ENCODE assay signal across 8 cellular contexts in genomic region chr9:120348951-120349429, GRCh38.
DNase-seq lines count a peak whose midpoint lies in the region; ATAC-seq and TF ChIP-seq lines count a peak whose summit lies in the region.

No MANE protein-coding gene starts in this region.

- H3K27me3 ChIP-seq in HAP-1 (ENCODE audit: low read depth) (no peaks in the 10 kb centered on the region; the same call in 1 of the 2 replicates), colonic mucosa (no peaks in the 10 kb centered on the region), lung (ENCODE audit: control insufficient read depth, insufficient read depth) (no peaks in the 10 kb centered on the region), uterus (no peaks in the 10 kb centered on the region)

- no peak overlapping the region for H3K9ac ChIP-seq in colonic mucosa (ENCODE audit: low read depth in 2 of 2, low read length in 2 of 2)

- H3K36me3 ChIP-seq in HAP-1 (replicated peaks) = no peaks in the 10 kb centered on the region
- no peaks in the 10 kb centered on the region for H3K36me3 ChIP-seq in colonic mucosa
- H3K36me3 ChIP-seq in lung (ENCODE audit: control insufficient read depth in 2 of 2, insufficient read depth in 2 of 2, low read length in 2 of 2) = no peaks in the 10 kb centered on the region
- no peaks in the 10 kb centered on the region for H3K36me3 ChIP-seq in uterus

- ATAC-seq in lung (ENCODE audit: insufficient read depth, low FRiP score) = no peak

- H3K9me3 ChIP-seq in HAP-1 (no peaks in the 10 kb centered on the region), colonic mucosa (no peaks in the 10 kb centered on the region), lung (ENCODE audit: control insufficient read depth in 2 of 2, insufficient read depth in 1 of 2, low read length in 1 of 2) (no peaks in the 10 kb centered on the region), uterus (no peaks in the 10 kb centered on the region)

- WGBS in lung, 2 donors = 19 to 26% methylated on average over 16 of the region's 16 CpGs

- no peaks in the 10 kb centered on the region for H3K4me1 ChIP-seq in HAP-1
- H3K4me1 ChIP-seq in colonic mucosa = no peaks in the 10 kb centered on the region
- H3K4me1 ChIP-seq in lung (ENCODE audit: control insufficient read depth in 2 of 2, insufficient read depth in 2 of 2, low read length in 2 of 2) = no peaks in the 10 kb centered on the region
- H3K4me1 ChIP-seq in uterus = no peaks in the 10 kb centered on the region

- H3K4me3 ChIP-seq in HAP-1 (no peak overlapping the region), colonic mucosa (no peak overlapping the region), lung (no peak overlapping the region), uterus (no peak overlapping the region)

- DNase-seq in DMS53 (lab: John Stamatoyannopoulos, UW) = peak; percentile 74
- DNase-seq in HAP-1 (ENCODE audit: low spot score in 2 of 2) = peak; percentile 45 to 66
- DNase-seq in NCI-H774 (lab: John Stamatoyannopoulos, UW) = peak; percentile 45
- no peak for DNase-seq in colonic mucosa
- DNase-seq in lung (ENCODE audit: low spot score) = no peak
- no peak for DNase-seq in OCI-M2 (lab: John Stamatoyannopoulos, UW; ENCODE audit: unreplicated experiment)
- DNase-seq in uterus = no peak
- DNase-seq in activated naive CD4-positive, alpha-beta T cell (lab: John Stamatoyannopoulos, UW) = no peak

- H3K27ac ChIP-seq in colonic mucosa = no peak overlapping the region
- no peak overlapping the region for H3K27ac ChIP-seq in lung (ENCODE audit: low read depth in 1 of 2, low read length in 1 of 2)
- no peak overlapping the region for H3K27ac ChIP-seq in uterus

- no peak for TF ChIP-seq POLR2A in uterus (IDR thresholded peaks at IDR 0.05)

- intact Hi-C loops in colonic mucosa (cut with DNase I) (loop anchor here (5.0 kb wide), 1 partner anchor 387 kb away; no protein-coding TSS in a partner anchor), uterus (cut with DNase I; ENCODE audit: low total_unique reads) (no loop called here)

- in situ Hi-C loops in HAP-1 (cut with MboI; ENCODE audit: low sequenced_read_pairs) = loop anchor here (25.0 kb wide), 1 partner anchor 387 kb away; no protein-coding TSS in a partner anchor

- peak; percentile 25 for TF ChIP-seq CTCF in colonic mucosa (IDR thresholded peaks at IDR 0.05)
- TF ChIP-seq CTCF in lung (IDR thresholded peaks at IDR 0.05; ENCODE audit: control extremely low read depth, extremely low read depth) = peak; percentile 7
- TF ChIP-seq CTCF in uterus (IDR thresholded peaks at IDR 0.05) = no peak

Comparison
In these comparisons a context has a peak if more than half of its experiments do, and no peak if none do; other contexts are left out.
1. DNase-seq: peak in DMS53 (single experiment), HAP-1 (2 of 2) and NCI-H774 (single experiment); none in colonic mucosa (single experiment), lung (single experiment), OCI-M2 (single experiment), uterus (0 of 2) and activated naive CD4-positive, alpha-beta T cell (0 of 4).
2. CTCF ChIP-seq: peak in colonic mucosa (single experiment) and lung (single experiment); none in uterus (0 of 4).